In the genomic region with DNA sequence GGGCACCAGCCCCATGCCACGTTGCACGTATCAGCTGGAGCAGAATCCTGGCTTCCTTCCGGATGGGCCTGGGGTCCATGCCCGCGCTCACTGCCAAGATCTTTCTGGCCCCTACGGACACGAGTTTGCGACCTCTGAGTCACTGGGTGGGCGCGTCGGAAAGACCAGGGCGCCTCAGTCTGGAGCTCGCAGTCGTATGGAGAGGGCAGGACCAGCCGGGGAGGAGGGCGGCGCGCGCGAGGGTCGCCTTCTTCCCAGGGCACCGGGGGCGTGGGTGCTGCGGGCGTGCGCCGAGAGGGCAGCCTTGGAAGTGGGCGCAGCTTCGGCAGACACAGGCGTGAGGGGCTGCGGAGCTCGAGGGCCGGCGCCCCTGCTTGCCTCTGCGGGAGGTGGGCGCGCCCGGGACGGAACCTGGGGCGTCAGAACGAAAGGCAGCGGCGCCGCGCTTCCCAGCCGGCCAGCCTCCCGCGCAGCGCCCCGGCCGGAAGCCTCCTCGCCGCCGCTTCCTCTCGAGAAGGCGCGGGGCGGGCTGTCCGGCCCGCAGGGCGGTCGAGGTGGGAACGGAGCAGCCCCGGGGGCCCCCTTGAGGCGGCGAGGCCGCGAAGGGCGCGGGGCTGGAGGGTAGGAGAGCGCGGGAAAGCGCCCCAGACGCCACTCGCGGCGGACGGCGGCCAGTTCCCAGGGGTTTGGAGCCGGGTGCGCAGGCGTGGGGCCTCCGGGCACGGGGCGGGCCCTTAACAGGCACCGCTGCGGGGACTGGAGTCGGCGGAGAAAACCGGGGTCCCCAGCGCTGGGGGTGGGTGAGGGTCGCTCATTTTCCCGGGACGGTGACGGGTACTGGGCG, we compare ENCODE assay signal across 8 cellular contexts.
DNase-seq lines count a peak whose midpoint lies in the region; FAIRE-seq and TF ChIP-seq lines count a peak whose summit lies in the region.

Gene ARL6IP4 (plus strand): TSS at position 490 of the 844 bp plus-strand sequence. CDS start 459 bp downstream, outside the sequence.

- H3K4me3 ChIP-seq in WI38 (ENCODE audit: low read depth, low read length): peak within 1 kb of the TSS; percentile 84
- peak within 1 kb of the TSS; percentile 86 to 91 for H3K4me3 ChIP-seq in cardiac fibroblast (replicated peaks in 1 of 2; ENCODE audit: low read depth in 2 of 2, low read length in 2 of 2)

- TF ChIP-seq CTCF in GM10248 (IDR thresholded peaks at IDR 0.05; ENCODE audit: control extremely low read depth, extremely low read depth, low read depth, missing control alignments): no peak
- no peak for TF ChIP-seq CTCF in WI38 (IDR thresholded peaks at IDR 0.05; ENCODE audit: low read depth, low read length)
- no peak for TF ChIP-seq CTCF in cardiac fibroblast (IDR thresholded peaks at IDR 0.05; ENCODE audit: low read depth, low read length)

- CTCF ChIA-PET in GM10248 (lab: Yijun Ruan, JAX): interaction anchor here (0.8 to 2.0 kb wide), 6 partner anchors 11 to 258 kb away, joined by 3 to 5 read pairs (median 3); partner anchors contain the start of genes ABCB9, MPHOSPH9 and MTRFR

- POLR2A ChIA-PET in GM10248 (lab: Yijun Ruan, JAX): interaction anchor here (1.2 kb wide), 1 partner anchor 10 kb away, joined by 3 read pairs; no protein-coding TSS in a partner anchor

- peak; percentile 87 for DNase-seq in GM10248 (ENCODE audit: extremely low spot score)
- DNase-seq in H54 (ENCODE audit: insufficient read length, low spot score): peak; percentile 80
- peak; percentile 32 for DNase-seq in NCI-H1092 (lab: John Stamatoyannopoulos, UW)
- peak; percentile 61 to 71 for DNase-seq in cardiac fibroblast (ENCODE audit: low read depth in 2 of 2)
- peak; percentile 64 for DNase-seq in inferior parietal cortex (ENCODE audit: extremely low spot score)
- DNase-seq in stimulated activated CD4-positive, alpha-beta T cell treated with anti-CD3 and anti-CD28 coated beads, Interleukin-12 subunit alpha, Interleukin-12 subunit beta, amount 100 ng/mL, for 4 hours: peak; percentile 64
- DNase-seq in cerebellar nuclear complex (lab: John Stamatoyannopoulos, UW): no peak

- peak; percentile 2; the same call in 1 of the 2 replicates for TF ChIP-seq POLR2A in H54 (IDR thresholded peaks at IDR 0.05; ENCODE audit: low read depth, low read length)

- no peak for FAIRE-seq in H54 (lab: Jason Lieb, UNC)

Comparison
In these comparisons a context has a peak if more than half of its experiments do, and no peak if none do; other contexts are left out.
1. DNase-seq: peak in GM10248 (single experiment), H54 (single experiment), NCI-H1092 (single experiment), cardiac fibroblast (2 of 2), inferior parietal cortex (single experiment) and stimulated activated CD4-positive, alpha-beta T cell treated with anti-CD3 and anti-CD28 coated beads, Interleukin-12 subunit alpha, Interleukin-12 subunit beta, amount 100 ng/mL, for 4 hours (single experiment); none in cerebellar nuclear complex (0 of 2).